In genomic region chr10:87870154-87870553, GRCh38 we compare ENCODE assay signal across 1 cellular context.
TF ChIP-seq lines count a peak whose summit lies in the region.

No MANE protein-coding gene starts in this region.

TF ChIP-seq in neural cell, 6 proteins besides CTCF, POLR2A, EP300 and RAD21 (continued from another document):
- TF ChIP-seq REST (IDR thresholded peaks at IDR 0.05; ENCODE audit: borderline replicate concordance) (no peak), MXI1 (conservative IDR thresholded peaks at IDR 0.05; ENCODE audit: poor library complexity, severe bottlenecking) (no peak), EZH2 (IDR thresholded peaks at IDR 0.05; ENCODE audit: borderline replicate concordance, insufficient read depth, low read length, poor library complexity, severe bottlenecking) (no peak), POLR2AphosphoS5 (IDR thresholded peaks at IDR 0.05) (no peak)
